Comparison of ENCODE assay signal across 8 cellular contexts in the genomic region with DNA sequence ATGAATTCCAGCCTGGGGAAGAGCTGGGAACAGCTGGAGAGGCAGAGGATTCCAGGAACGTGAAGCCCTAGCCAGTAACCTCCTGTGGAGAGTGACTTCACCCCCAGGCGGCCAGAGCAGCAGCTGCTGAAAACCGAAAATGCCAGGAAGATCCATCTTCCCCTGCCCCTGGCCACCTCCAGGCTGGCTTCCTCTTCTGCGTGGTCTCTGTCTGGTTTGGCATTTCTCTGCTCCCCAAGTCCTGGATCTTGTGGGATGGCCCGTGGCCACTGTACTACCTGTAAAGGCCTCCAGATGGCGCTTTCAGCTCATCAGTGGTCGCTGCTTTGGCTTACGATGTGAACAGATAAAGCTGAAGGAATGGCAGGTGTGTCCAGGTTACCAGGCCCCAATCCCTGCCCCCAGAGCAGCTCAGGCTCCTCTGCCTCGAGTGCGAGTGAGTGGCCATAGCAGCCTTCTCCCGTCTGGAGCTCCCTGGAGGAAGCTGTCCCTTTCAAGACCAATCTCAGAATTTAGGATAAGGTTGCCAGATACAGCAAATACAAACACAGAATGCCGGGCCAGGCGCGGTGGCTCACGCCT. TPM values are rescaled to one million over a fixed set of nuclear protein-coding genes. Genes with fewer than 3 reads are reported as not detected.
A peak's percentile ranks its signal among the peaks of the same experiment; 100 is the strongest.
DNase-seq lines count a peak whose midpoint lies in the region; ATAC-seq, FAIRE-seq and TF ChIP-seq lines count a peak whose summit lies in the region.

No MANE protein-coding gene starts in this region.

- peak; percentile 81 for FAIRE-seq in A549 (lab: Jason Lieb, UNC)

- H3K27ac ChIP-seq in A549: no peak overlapping the region

- CTCF ChIA-PET in A549 (lab: Yijun Ruan, JAX): interaction anchor here (0.6 to 34.5 kb wide), 75 partner anchors 7 to 722 kb away, joined by 3 to 758 read pairs (median 5); partner anchors contain the start of genes AGBL5, DPYSL5, EMILIN1 and KHK

- peak; percentile 99 to 100 for TF ChIP-seq RAD21 in A549 (conservative IDR thresholded peaks at IDR 0.05 in 1 of 2, IDR thresholded peaks at IDR 0.05 in 1 of 2)

- H3K4me3 ChIP-seq in A549: no peak overlapping the region

- POLR2A ChIA-PET in A549 (lab: Yijun Ruan, JAX): interaction anchor here (1.0 to 1.5 kb wide), 3 partner anchors 55 to 124 kb away, joined by 4 to 13 read pairs (median 6); partner anchors contain the start of gene AGBL5

- H3K4me2 ChIP-seq in A549: 0 out of 3 replicates have a peak overlapping the region, but pooled peaks have one; percentile 24

- DNase-seq in A549 (ENCODE audit: low read depth in 1 of 2, low spot score in 1 of 2) (peak; percentile 91 to 97), NCI-H2107 treated with DMSO at 0.1 percent for 48 hours (lab: John Stamatoyannopoulos, UW; ENCODE audit: unreplicated experiment) (peak; percentile 45), UCSD-AML1 (lab: John Stamatoyannopoulos, UW; ENCODE audit: unreplicated experiment) (peak; percentile 74), brain pericyte (ENCODE audit: low read depth, low spot score) (peak; percentile 41), iPS-NIHi7 (ENCODE audit: extremely low spot score) (peak; percentile 92)
- DNase-seq in stimulated activated CD4-positive, alpha-beta T cell treated with anti-CD3 and anti-CD28 coated beads, Interleukin-12 subunit alpha, Interleukin-12 subunit beta, amount 100 ng/mL, for 48 hours (ENCODE audit: low read depth in 2 of 3, low spot score in 1 of 3): peak; percentile 64 to 83 (median 66)

- ATAC-seq in A549 (peak; percentile 93 to 98), GM21447 (IDR thresholded peaks at IDR 0.05; ENCODE audit: unreplicated experiment) (peak; percentile 65), HG03442 (IDR thresholded peaks at IDR 0.05; ENCODE audit: unreplicated experiment) (no peak)

- TF ChIP-seq POLR2A in A549 (IDR thresholded peaks at IDR 0.05; ENCODE audit: low read length): no peak

- H3K9me3 ChIP-seq in A549: no peaks in the 10 kb centered on the region

- 0 out of 3 replicates have a peak, but pooled peaks cover 3% of the 10 kb centered on the region for H3K4me1 ChIP-seq in A549

- 26% methylated on average over 15 of the region's 15 CpGs for whole genome bisulfite sequencing in A549 (ENCODE audit: missing lambda C conversion rate)

- no peak for TF ChIP-seq EP300 in A549 (IDR thresholded peaks at IDR 0.05)

- peak; percentile 96 for TF ChIP-seq CTCF in A549 (IDR thresholded peaks at IDR 0.05)

TF ChIP-seq in A549, 52 proteins besides CTCF, POLR2A, EP300 and RAD21:
- TF ChIP-seq, protein P1, sequence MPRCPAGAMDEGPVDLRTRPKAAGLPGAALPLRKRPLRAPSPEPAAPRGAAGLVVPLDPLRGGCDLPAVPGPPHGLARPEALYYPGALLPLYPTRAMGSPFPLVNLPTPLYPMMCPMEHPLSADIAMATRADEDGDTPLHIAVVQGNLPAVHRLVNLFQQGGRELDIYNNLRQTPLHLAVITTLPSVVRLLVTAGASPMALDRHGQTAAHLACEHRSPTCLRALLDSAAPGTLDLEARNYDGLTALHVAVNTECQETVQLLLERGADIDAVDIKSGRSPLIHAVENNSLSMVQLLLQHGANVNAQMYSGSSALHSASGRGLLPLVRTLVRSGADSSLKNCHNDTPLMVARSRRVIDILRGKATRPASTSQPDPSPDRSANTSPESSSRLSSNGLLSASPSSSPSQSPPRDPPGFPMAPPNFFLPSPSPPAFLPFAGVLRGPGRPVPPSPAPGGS (IDR thresholded peaks at IDR 0.05): no peak
- TF ChIP-seq ATOH8 (CRISPR knock-in tag; IDR thresholded peaks at IDR 0.05; ENCODE audit: low read depth) (no peak), ESRRA (IDR thresholded peaks at IDR 0.05; ENCODE audit: borderline replicate concordance, low read length) (no peak), HOXA7 (CRISPR knock-in tag; IDR thresholded peaks at IDR 0.05) (no peak), FOSL2 (IDR thresholded peaks at IDR 0.05) (no peak), FOSL2 (CRISPR knock-in tag; IDR thresholded peaks at IDR 0.05) (no peak), PBX3 (IDR thresholded peaks at IDR 0.05) (no peak), ZSCAN20 (CRISPR knock-in tag; IDR thresholded peaks at IDR 0.05) (no peak), NR3C1 (IDR thresholded peaks at IDR 0.05) (no peak), NFE2L2 (conservative IDR thresholded peaks at IDR 0.05; ENCODE audit: low read length) (0 out of 2 replicates have a peak, but pooled peaks have one; percentile 19), RFX5 (IDR thresholded peaks at IDR 0.05) (no peak), SMC3 (IDR thresholded peaks at IDR 0.05) (peak; percentile 99)

RNA-seq across cellular contexts. Expression of gene MAPRE3, which starts 8.7 kb away (rescaled TPM):
- polyA plus RNA-seq in A549 (2011; rRNA removed) (12.0 and 12.1 TPM in 2 replicates), A549 (2017; fragmentation: RNase III; extraction: RNeasy Plus Mini Kit Qiagen cat#74134 plus additional on column Dnase treatment) (19.3 to 21.8 TPM (median 21.5 TPM) in 3 replicates)
- 9.5 and 11.3 TPM in 2 replicates for polyA plus RNA-seq in A549 (2012; cell fraction: cytosol; rRNA removed)
- 21.3 and 23.4 TPM in 2 replicates for polyA plus RNA-seq in A549 (2012; cell fraction: nucleus; rRNA removed)
- polyA minus RNA-seq in A549 (2011; rRNA and poly(A)+ RNA removed): 8.9 and 10.4 TPM in 2 replicates

Comparison
In these comparisons a context has a peak if more than half of its experiments do, and no peak if none do; other contexts are left out.
1. DNase-seq: peak in every context shown above with its lines; median percentile 94 in A549; 92 in iPS-NIHi7; 74 in UCSD-AML1; 66 in stimulated activated CD4-positive, alpha-beta T cell treated with anti-CD3 and anti-CD28 coated beads, Interleukin-12 subunit alpha, Interleukin-12 subunit beta, amount 100 ng/mL, for 48 hours; 45 in NCI-H2107 treated with DMSO at 0.1 percent for 48 hours; 41 in brain pericyte.